In genomic region chr11:17186932-17187692, GRCh38 we compare ENCODE assay signal across 16 cellular contexts.
"Had no signal": no experiment of that assay in that cellular context is flagged by ENCODE, and none has a peak within 500 bp of the region (broad histone marks: within the 10 kb centered on the region; RNA-seq: fewer than 3 reads in every experiment).

No MANE protein-coding gene starts in this region.

- H3K4me3 Mint-ChIP-seq: activated B cell treated with CpG ODN at 0.5 μM for 24 hours; activated CD4-positive, alpha-beta T cell treated with anti-CD3 and anti-CD28 coated beads, Interleukin-2, amount 10 ng/mL, durations not matched to agents 7 days and 5 days; activated naive CD4-positive, alpha-beta T cell treated with anti-CD3 and anti-CD28 coated beads, Interleukin-2, amount 50 U/mL, for 24 hours; natural killer cell treated with Interleukin-12 subunit alpha and Interleukin-12 subunit beta and Interleukin-15 and Interleukin-18, amount 100 ng/mL, for 72 hours had no signal

- H3K27me3 Mint-ChIP-seq: activated B cell treated with CpG ODN at 0.5 μM for 24 hours; activated CD4-positive, alpha-beta T cell treated with anti-CD3 and anti-CD28 coated beads, Interleukin-2, amount 10 ng/mL, durations not matched to agents 7 days and 5 days; activated naive CD4-positive, alpha-beta T cell treated with anti-CD3 and anti-CD28 coated beads, Interleukin-2, amount 50 U/mL, for 24 hours; natural killer cell treated with Interleukin-12 subunit alpha and Interleukin-12 subunit beta and Interleukin-15 and Interleukin-18, amount 100 ng/mL, for 72 hours had no signal

- H3K27me3 ChIP-seq: esophagus muscularis mucosa, sigmoid colon, suprapubic skin had no signal

- H3K9me3 Mint-ChIP-seq: activated CD4-positive, alpha-beta T cell treated with anti-CD3 and anti-CD28 coated beads, Interleukin-2, amount 10 ng/mL, durations not matched to agents 7 days and 5 days; activated naive CD4-positive, alpha-beta T cell treated with anti-CD3 and anti-CD28 coated beads, Interleukin-2, amount 50 U/mL, for 24 hours; activated T-helper 2 cell treated with anti-CD3 and anti-CD28 coated beads, Interferon-gamma antibody, Interleukin-2, Interleukin-4, amounts not matched to agents 10 μg/mL and 5 μg/mL and 100 μg/mL, durations not matched to agents 14 hours and 24 hours and 36 hours; natural killer cell treated with Interleukin-12 subunit alpha and Interleukin-12 subunit beta and Interleukin-15 and Interleukin-18, amount 100 ng/mL, for 72 hours had no signal

- H3K36me3 Mint-ChIP-seq: natural killer cell treated with Interleukin-12 subunit alpha and Interleukin-12 subunit beta and Interleukin-15 and Interleukin-18, amount 100 ng/mL, for 72 hours had no signal

- H3K27ac Mint-ChIP-seq: activated B cell treated with CpG ODN at 0.5 μM for 24 hours; activated CD4-positive, alpha-beta T cell treated with anti-CD3 and anti-CD28 coated beads, Interleukin-2, amount 10 ng/mL, durations not matched to agents 7 days and 5 days; activated naive CD4-positive, alpha-beta T cell treated with anti-CD3 and anti-CD28 coated beads, Interleukin-2, amount 50 U/mL, for 24 hours; activated T-helper 2 cell treated with anti-CD3 and anti-CD28 coated beads, Interferon-gamma antibody, Interleukin-2, Interleukin-4, amounts not matched to agents 10 μg/mL and 5 μg/mL and 100 μg/mL, durations not matched to agents 14 hours and 24 hours and 36 hours; natural killer cell treated with Interleukin-12 subunit alpha and Interleukin-12 subunit beta and Interleukin-15 and Interleukin-18, amount 100 ng/mL, for 72 hours had no signal

- ATAC-seq: left lobe of liver; natural killer cell treated with Interleukin-12 subunit alpha and Interleukin-12 subunit beta and Interleukin-15 and Interleukin-18, amount 100 ng/mL, for 72 hours had no signal

- H3K9me3 ChIP-seq: esophagus muscularis mucosa, sigmoid colon, suprapubic skin had no signal

- H3K4me3 ChIP-seq: esophagus muscularis mucosa, sigmoid colon, suprapubic skin had no signal

- DNase-seq: activated B cell treated with CpG ODN at 0.5 μM for 24 hours; activated CD4-positive, alpha-beta T cell treated with anti-CD3 and anti-CD28 coated beads, Interleukin-2, amount 10 ng/mL, durations not matched to agents 7 days and 5 days; activated CD8-positive, alpha-beta memory T cell treated with anti-CD3 and anti-CD28 coated beads for 24 hours; anterior cingulate cortex; dermis blood vessel endothelial cell; head of caudate nucleus; sigmoid colon; stimulated activated CD4-positive, alpha-beta T cell treated with anti-CD3 and anti-CD28 coated beads, Interleukin-12 subunit alpha, Interleukin-12 subunit beta, amount 100 ng/mL, for 4 hours; stimulated activated naive CD4-positive, alpha-beta T cell; T1000 had no signal

- H3K4me1 Mint-ChIP-seq: activated B cell treated with CpG ODN at 0.5 μM for 24 hours; activated CD4-positive, alpha-beta T cell treated with anti-CD3 and anti-CD28 coated beads, Interleukin-2, amount 10 ng/mL, durations not matched to agents 7 days and 5 days had no signal

- H3K27ac ChIP-seq: esophagus muscularis mucosa, sigmoid colon, suprapubic skin had no signal

- H3K4me1 ChIP-seq: sigmoid colon, suprapubic skin had no signal
